In the genomic region with DNA sequence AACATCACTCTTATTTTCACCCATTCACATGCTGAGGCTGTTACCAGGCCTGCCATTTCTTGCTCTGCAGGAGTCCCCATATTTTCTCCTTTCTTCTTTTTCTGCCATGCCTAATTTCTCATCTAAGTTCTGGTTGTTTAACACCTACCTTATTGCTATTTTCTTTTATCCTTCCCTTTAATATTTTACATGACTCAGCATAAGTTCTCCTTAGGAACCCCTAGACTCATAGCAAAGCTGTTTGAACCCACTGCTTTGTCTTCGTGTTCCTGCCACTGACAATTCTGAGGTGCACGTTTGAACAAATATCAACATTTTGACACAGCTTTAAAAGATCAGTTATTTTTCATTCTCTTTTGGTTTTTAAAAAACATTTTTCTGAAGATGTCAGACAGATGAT, we compare ENCODE assay signal across 31 cellular contexts.
"Had no signal": no experiment of that assay in that cellular context is flagged by ENCODE, and none has a peak within 500 bp of the region (broad histone marks: within the 10 kb centered on the region; RNA-seq: fewer than 3 reads in every experiment).

No MANE protein-coding gene starts in this region.

- H3K4me1 ChIP-seq: esophagus muscularis mucosa, foreskin keratinocyte, gastrocnemius medialis, heart left ventricle had no signal

- ATAC-seq: activated CD4-positive, CD25-positive, alpha-beta regulatory T cell treated with anti-CD3 and anti-CD28 coated beads, Interleukin-2, amount 50 U/mL, for 24 hours; activated T-cell treated with anti-CD3 and anti-CD28 coated beads, Interleukin-2, amount 50 U/mL, for 72 hours; foreskin keratinocyte; gastrocnemius medialis; heart left ventricle; T-helper 17 cell had no signal

- FAIRE-seq: astrocyte, bronchial epithelial cell had no signal

- H3K9me3 ChIP-seq: esophagus muscularis mucosa, gastrocnemius medialis had no signal

- H3K36me3 ChIP-seq: brain microvascular endothelial cell, esophagus muscularis mucosa, gastrocnemius medialis, heart left ventricle, WERI-Rb-1 had no signal

- H3K27ac ChIP-seq: brain microvascular endothelial cell, coronary artery, dorsolateral prefrontal cortex, esophagus muscularis mucosa, foreskin keratinocyte, gastrocnemius medialis, heart left ventricle, WERI-Rb-1 had no signal

- H3K4me3 ChIP-seq: coronary artery, dorsolateral prefrontal cortex, esophagus muscularis mucosa, gastrocnemius medialis, heart left ventricle had no signal

- H3K27me3 ChIP-seq: brain microvascular endothelial cell, esophagus muscularis mucosa, foreskin keratinocyte, gastrocnemius medialis, heart left ventricle had no signal

- DNase-seq: activated B cell treated with CpG ODN at 0.5 μM for 24 hours; activated CD4-positive, alpha-beta memory T cell treated with anti-CD3 and anti-CD28 coated beads, Interleukin-2, amount 10 ng/mL, durations not matched to agents 7 days and 5 days; activated CD4-positive, alpha-beta T cell treated with anti-CD3 and anti-CD28 coated beads, Interleukin-2, amount 10 ng/mL, durations not matched to agents 24 days and 14 days; activated CD4-positive, alpha-beta T cell treated with anti-CD3 and anti-CD28 coated beads, Interleukin-2, amount 50 U/mL, for 4 hours; activated CD8-positive, alpha-beta memory T cell treated with anti-CD3 and anti-CD28 coated beads, Interleukin-2, amount 50 U/mL, for 48 hours; activated effector memory CD4-positive, alpha-beta T cell treated with Interleukin-2 at 50 U/mL for 16 hours; activated gamma-delta T cell treated with Interleukin-2 at 50 U/mL for 16 hours; activated naive CD4-positive, alpha-beta T cell treated with anti-CD3 and anti-CD28 coated beads, Interleukin-2, amount 50 U/mL, for 16 hours; activated naive CD4-positive, alpha-beta T cell treated with Interleukin-2 at 50 U/mL for 16 hours; activated T-cell treated with anti-CD3 and anti-CD28 coated beads for 4 hours; activated T-cell treated with anti-CD3 and anti-CD28 coated beads, Interleukin-2, amount 50 U/mL, for 24 hours; activated T-cell treated with anti-CD3 and anti-CD28 coated beads, Interleukin-2, amount 50 U/mL, for 72 hours; amniotic stem cell; anterior cingulate cortex; brain microvascular endothelial cell; dorsolateral prefrontal cortex; effector memory CD4-positive, alpha-beta T cell; endodermal cell; erythroblast; foreskin keratinocyte; gastrocnemius medialis; glutamatergic neuron; heart left ventricle; T-helper 17 cell; T1000; WERI-Rb-1 had no signal
